20 cellular contexts compared by ENCODE assay signal in genomic region chr4:139331185-139331584, GRCh38. TPM values are rescaled to one million over a fixed set of nuclear protein-coding genes. Genes with fewer than 3 reads are reported as not detected.
DNase-seq lines count a peak whose midpoint lies in the region; ATAC-seq, FAIRE-seq and TF ChIP-seq lines count a peak whose summit lies in the region.
"Had no signal": no experiment of that assay in that cellular context is flagged by ENCODE, and none has a peak within 500 bp of the region (broad histone marks: within the 10 kb centered on the region; RNA-seq: fewer than 3 reads in every experiment).

No MANE protein-coding gene starts in this region.

- intact Hi-C loops in activated CD8-positive, alpha-beta T cell treated with anti-CD3 and anti-CD28 coated beads for 36 hours (cut with micrococcal nuclease): no loop called here
- intact Hi-C loops in left cardiac atrium (cut with DNase I): no loop called here

- no peak for FAIRE-seq in bronchial epithelial cell (lab: Jason Lieb, UNC)
- FAIRE-seq: A549, GM12892, HTR-8/SVneo had no signal

- H3K4me1 Mint-ChIP-seq in activated CD8-positive, alpha-beta T cell treated with anti-CD3 and anti-CD28 coated beads for 36 hours (ENCODE audit: low read depth): peaks cover 42% of the 10 kb centered on the region
- peaks cover 18% of the 10 kb centered on the region for H3K4me1 Mint-ChIP-seq in activated CD8-positive, alpha-beta T cell treated with anti-CD3 and anti-CD28 coated beads, Interleukin-2, amount 10 ng/mL, durations not matched to agents 7 days and 5 days (ENCODE audit: low read depth)
- H3K4me1 Mint-ChIP-seq in stimulated activated effector memory CD8-positive, alpha-beta T cell treated with anti-CD3 and anti-CD28 coated beads, Interleukin-12 subunit alpha, Interleukin-12 subunit beta, amount 100 ng/mL, for 72 hours: peaks cover 26% of the 10 kb centered on the region
- H3K4me1 Mint-ChIP-seq: nephron had no signal

- no peak for DNase-seq in activated CD8-positive, alpha-beta T cell treated with anti-CD3 and anti-CD28 coated beads for 36 hours
- DNase-seq in activated CD8-positive, alpha-beta T cell treated with anti-CD3 and anti-CD28 coated beads, Interleukin-2, amount 10 ng/mL, durations not matched to agents 7 days and 5 days: no peak
- DNase-seq in HT1080 (ENCODE audit: low read depth) (peak; percentile 6), bronchial epithelial cell (ENCODE audit: low read depth) (peak; percentile 59), left cardiac atrium (no peak), NCI-H2081 treated with DMSO at 0.1 percent for 48 hours (lab: John Stamatoyannopoulos, UW) (no peak)
- no peak for DNase-seq in stimulated activated effector memory CD8-positive, alpha-beta T cell treated with anti-CD3 and anti-CD28 coated beads, Interleukin-12 subunit alpha, Interleukin-12 subunit beta, amount 100 ng/mL, for 72 hours (ENCODE audit: low spot score in 2 of 2)
- DNase-seq: amygdala; CD4-positive, CD25-positive, alpha-beta regulatory T cell; GOT3; mesenchymal stem cell; NCI-H1694; NCI-H446; SHP77; stomach had no signal

- peaks cover 1% of the 10 kb centered on the region for H3K36me3 ChIP-seq in bronchial epithelial cell (ENCODE audit: control insufficient read depth, insufficient read depth, low read length)

- H3K27me3 ChIP-seq in bronchial epithelial cell (ENCODE audit: control insufficient read depth, insufficient read depth, low read length): no peaks in the 10 kb centered on the region
- H3K27me3 ChIP-seq: stomach had no signal

- ATAC-seq in activated CD8-positive, alpha-beta T cell treated with anti-CD3 and anti-CD28 coated beads for 36 hours: peak; percentile 42
- ATAC-seq in activated CD8-positive, alpha-beta T cell treated with anti-CD3 and anti-CD28 coated beads, Interleukin-2, amount 10 ng/mL, durations not matched to agents 7 days and 5 days: no peak
- ATAC-seq in stimulated activated effector memory CD8-positive, alpha-beta T cell treated with anti-CD3 and anti-CD28 coated beads, Interleukin-12 subunit alpha, Interleukin-12 subunit beta, amount 100 ng/mL, for 72 hours: peak; percentile 83
- ATAC-seq in GM19395 (IDR thresholded peaks at IDR 0.05; ENCODE audit: unreplicated experiment): no peak
- ATAC-seq in left cardiac atrium: no peak
- ATAC-seq: A549 had no signal

- H3K36me3 Mint-ChIP-seq in activated CD8-positive, alpha-beta T cell treated with anti-CD3 and anti-CD28 coated beads for 36 hours (ENCODE audit: low read depth): peaks cover 41% of the 10 kb centered on the region
- H3K36me3 Mint-ChIP-seq in activated CD8-positive, alpha-beta T cell treated with anti-CD3 and anti-CD28 coated beads, Interleukin-2, amount 10 ng/mL, durations not matched to agents 7 days and 5 days (ENCODE audit: low read depth): peaks cover 43% of the 10 kb centered on the region
- H3K36me3 Mint-ChIP-seq in stimulated activated effector memory CD8-positive, alpha-beta T cell treated with anti-CD3 and anti-CD28 coated beads, Interleukin-12 subunit alpha, Interleukin-12 subunit beta, amount 100 ng/mL, for 72 hours: peaks cover 61% of the 10 kb centered on the region

- H3K27ac Mint-ChIP-seq in activated CD8-positive, alpha-beta T cell treated with anti-CD3 and anti-CD28 coated beads for 36 hours: peak overlapping the region; percentile 66
- no peak overlapping the region for H3K27ac Mint-ChIP-seq in activated CD8-positive, alpha-beta T cell treated with anti-CD3 and anti-CD28 coated beads, Interleukin-2, amount 10 ng/mL, durations not matched to agents 7 days and 5 days
- H3K27ac Mint-ChIP-seq in stimulated activated effector memory CD8-positive, alpha-beta T cell treated with anti-CD3 and anti-CD28 coated beads, Interleukin-12 subunit alpha, Interleukin-12 subunit beta, amount 100 ng/mL, for 72 hours: no peak overlapping the region
- H3K27ac Mint-ChIP-seq: nephron had no signal

- no peaks in the 10 kb centered on the region for H3K27me3 Mint-ChIP-seq in activated CD8-positive, alpha-beta T cell treated with anti-CD3 and anti-CD28 coated beads for 36 hours
- no peaks in the 10 kb centered on the region for H3K27me3 Mint-ChIP-seq in activated CD8-positive, alpha-beta T cell treated with anti-CD3 and anti-CD28 coated beads, Interleukin-2, amount 10 ng/mL, durations not matched to agents 7 days and 5 days (ENCODE audit: low read depth)
- H3K27me3 Mint-ChIP-seq: CD4-positive, CD25-positive, alpha-beta regulatory T cell had no signal

- POLR2A ChIA-PET in activated CD8-positive, alpha-beta T cell treated with anti-CD3 and anti-CD28 coated beads for 36 hours (lab: Charles Lee): interaction anchor here (1.3 to 2.6 kb wide), 2 partner anchors 23 to 29 kb away, joined by 4 to 9 read pairs; partner anchors contain the start of genes NAA15 and NDUFC1
- POLR2A ChIA-PET in activated CD8-positive, alpha-beta T cell treated with anti-CD3 and anti-CD28 coated beads, Interleukin-2, amount 10 ng/mL, durations not matched to agents 7 days and 5 days (lab: Charles Lee): interaction anchor here (1.4 to 1.6 kb wide), 2 partner anchors 8 to 28 kb away, joined by 5 to 6 read pairs; partner anchors contain the start of gene NDUFC1

- TF ChIP-seq CTCF in activated CD8-positive, alpha-beta T cell treated with anti-CD3 and anti-CD28 coated beads for 36 hours (IDR thresholded peaks at IDR 0.05): no peak
- TF ChIP-seq CTCF in bronchial epithelial cell (IDR thresholded peaks at IDR 0.05; ENCODE audit: insufficient read depth, low read length, severe bottlenecking): no peak

- no peak overlapping the region for H3K4me3 Mint-ChIP-seq in activated CD8-positive, alpha-beta T cell treated with anti-CD3 and anti-CD28 coated beads for 36 hours
- no peak overlapping the region for H3K4me3 Mint-ChIP-seq in activated CD8-positive, alpha-beta T cell treated with anti-CD3 and anti-CD28 coated beads, Interleukin-2, amount 10 ng/mL, durations not matched to agents 7 days and 5 days
- no peak overlapping the region for H3K4me3 Mint-ChIP-seq in stimulated activated effector memory CD8-positive, alpha-beta T cell treated with anti-CD3 and anti-CD28 coated beads, Interleukin-12 subunit alpha, Interleukin-12 subunit beta, amount 100 ng/mL, for 72 hours
- H3K4me3 Mint-ChIP-seq: CD4-positive, CD25-positive, alpha-beta regulatory T cell; nephron had no signal

- no peak overlapping the region for H3K4me3 ChIP-seq in bronchial epithelial cell (ENCODE audit: low read depth, low read length)
- H3K4me3 ChIP-seq: A549, stomach had no signal

- peaks cover 1% of the 10 kb centered on the region for H3K9me3 Mint-ChIP-seq in activated CD8-positive, alpha-beta T cell treated with anti-CD3 and anti-CD28 coated beads for 36 hours
- H3K9me3 Mint-ChIP-seq in activated CD8-positive, alpha-beta T cell treated with anti-CD3 and anti-CD28 coated beads, Interleukin-2, amount 10 ng/mL, durations not matched to agents 7 days and 5 days (ENCODE audit: insufficient read depth): no peaks in the 10 kb centered on the region
- H3K9me3 Mint-ChIP-seq in stimulated activated effector memory CD8-positive, alpha-beta T cell treated with anti-CD3 and anti-CD28 coated beads, Interleukin-12 subunit alpha, Interleukin-12 subunit beta, amount 100 ng/mL, for 72 hours: no peaks in the 10 kb centered on the region
- H3K9me3 Mint-ChIP-seq: CD4-positive, CD25-positive, alpha-beta regulatory T cell had no signal

- CTCF ChIA-PET in activated CD8-positive, alpha-beta T cell treated with anti-CD3 and anti-CD28 coated beads for 36 hours (lab: Charles Lee): interaction anchor here (0.8 to 2.5 kb wide), 4 partner anchors 11 to 301 kb away, joined by 3 to 7 read pairs (median 4); partner anchors contain the start of gene NAA15
- CTCF ChIA-PET in activated CD8-positive, alpha-beta T cell treated with anti-CD3 and anti-CD28 coated beads, Interleukin-2, amount 10 ng/mL, durations not matched to agents 7 days and 5 days (lab: Charles Lee): interaction anchor here (1.0 to 2.7 kb wide), 3 partner anchors 21 to 301 kb away, joined by 3 to 10 read pairs (median 5); no protein-coding TSS in a partner anchor

RNA-seq across cellular contexts. Expression of gene NDUFC1, which starts 28.9 kb away (rescaled TPM):
- total RNA-seq in activated CD8-positive, alpha-beta T cell treated with anti-CD3 and anti-CD28 coated beads for 36 hours: 10 to 100 TPM; 56.2 to 60.6 TPM
- total RNA-seq in activated CD8-positive, alpha-beta T cell treated with anti-CD3 and anti-CD28 coated beads, Interleukin-2, amount 10 ng/mL, durations not matched to agents 7 days and 5 days: 10 to 100 TPM; 48.0 to 49.7 TPM
- 106 and 109 TPM in 2 replicates for total RNA-seq in HT1080 (2014; rRNA removed; shearing (Covaris generic))
- 87.2 and 107 TPM in 2 replicates for polyA plus RNA-seq in HT1080 (2015; cell fraction: cytosol; rRNA removed)
- polyA plus RNA-seq in HT1080 (2015; cell fraction: nucleus; rRNA removed): 27.4 and 36.6 TPM in 2 replicates
- total RNA-seq in bronchial epithelial cell (18.7 and 53.4 TPM in 2 replicates), left cardiac atrium (100 to 1,000 TPM; 181 TPM)

RNA-seq across cellular contexts. Expression of gene NAA15, which starts 29.9 kb away (rescaled TPM):
- 100 to 1,000 TPM; 113 to 114 TPM for total RNA-seq in activated CD8-positive, alpha-beta T cell treated with anti-CD3 and anti-CD28 coated beads for 36 hours
- 10 to 100 TPM; 61.2 to 66.2 TPM for total RNA-seq in activated CD8-positive, alpha-beta T cell treated with anti-CD3 and anti-CD28 coated beads, Interleukin-2, amount 10 ng/mL, durations not matched to agents 7 days and 5 days
- total RNA-seq in HT1080 (2014; rRNA removed; shearing (Covaris generic)): 71.0 and 74.4 TPM in 2 replicates
- polyA plus RNA-seq in HT1080 (2015; cell fraction: cytosol; rRNA removed): 44.4 and 54.1 TPM in 2 replicates
- polyA plus RNA-seq in HT1080 (2015; cell fraction: nucleus; rRNA removed): 90.4 and 100.0 TPM in 2 replicates
- total RNA-seq in bronchial epithelial cell (31.7 and 35.8 TPM in 2 replicates), left cardiac atrium (10 to 100 TPM; 33.1 to 46.1 TPM)

RNA-seq across cellular contexts. Expression of gene MGARP, which starts 51.2 kb away (rescaled TPM):
- under 1 TPM; 0.22 to 0.32 TPM for total RNA-seq in activated CD8-positive, alpha-beta T cell treated with anti-CD3 and anti-CD28 coated beads for 36 hours
- total RNA-seq in activated CD8-positive, alpha-beta T cell treated with anti-CD3 and anti-CD28 coated beads, Interleukin-2, amount 10 ng/mL, durations not matched to agents 7 days and 5 days: under 1 TPM in 1 of 2 experiments, not detected in 1; 0.26 TPM
- total RNA-seq in HT1080 (2014; rRNA removed; shearing (Covaris generic)): 0.07 TPM in 1 of 2 replicates, not detected in the other
- 0.05 and 0.12 TPM in 2 replicates for polyA plus RNA-seq in HT1080 (2015; cell fraction: cytosol; rRNA removed)
- polyA plus RNA-seq in HT1080 (2015; cell fraction: nucleus; rRNA removed): 0.12 TPM in 1 of 2 replicates, not detected in the other
- 0.13 and 0.53 TPM in 2 replicates for total RNA-seq in bronchial epithelial cell
- 1 to 10 TPM; 1.2 to 1.6 TPM for total RNA-seq in left cardiac atrium
- total RNA-seq: stomach had no signal

Comparison
In these comparisons a context has a peak if more than half of its experiments do, and no peak if none do; other contexts are left out.
1. ATAC-seq: peak in activated CD8-positive, alpha-beta T cell treated with anti-CD3 and anti-CD28 coated beads for 36 hours (single experiment) and stimulated activated effector memory CD8-positive, alpha-beta T cell treated with anti-CD3 and anti-CD28 coated beads, Interleukin-12 subunit alpha, Interleukin-12 subunit beta, amount 100 ng/mL, for 72 hours (single experiment); none in activated CD8-positive, alpha-beta T cell treated with anti-CD3 and anti-CD28 coated beads, Interleukin-2, amount 10 ng/mL, durations not matched to agents 7 days and 5 days (single experiment), GM19395 (single experiment) and left cardiac atrium (0 of 2).
2. DNase-seq: peak in HT1080 (single experiment) and bronchial epithelial cell (single experiment); none in activated CD8-positive, alpha-beta T cell treated with anti-CD3 and anti-CD28 coated beads for 36 hours (single experiment), activated CD8-positive, alpha-beta T cell treated with anti-CD3 and anti-CD28 coated beads, Interleukin-2, amount 10 ng/mL, durations not matched to agents 7 days and 5 days (single experiment), stimulated activated effector memory CD8-positive, alpha-beta T cell treated with anti-CD3 and anti-CD28 coated beads, Interleukin-12 subunit alpha, Interleukin-12 subunit beta, amount 100 ng/mL, for 72 hours (0 of 2), left cardiac atrium (single experiment) and NCI-H2081 treated with DMSO at 0.1 percent for 48 hours (single experiment).